ENCODE assay signal across 8 cellular contexts in genomic region chr3:31531465-31531991, GRCh38. TPM values are rescaled to one million over a fixed set of nuclear protein-coding genes. Genes with fewer than 3 reads are reported as not detected.
DNase-seq lines count a peak whose midpoint lies in the region; ATAC-seq and TF ChIP-seq lines count a peak whose summit lies in the region.

No MANE protein-coding gene starts in this region.

- H3K27ac Mint-ChIP-seq in central memory CD8-positive, alpha-beta T cell (ENCODE audit: low read depth) = peak overlapping the region; percentile 95
- H3K27ac Mint-ChIP-seq in naive B cell = peak overlapping the region in 5 of 6 donors; percentile 99 to 100 (median 99)

- in situ Hi-C loops in G401 (cut with HindIII; ENCODE audit: low sequenced_read_pairs) = no loop called here

- H3K4me1 Mint-ChIP-seq in central memory CD8-positive, alpha-beta T cell = peaks cover 18% of the 10 kb centered on the region
- peaks cover 20 to 26% (median 21%) of the 10 kb centered on the region in 3 donors for H3K4me1 Mint-ChIP-seq in naive B cell

- no peak for ATAC-seq in central memory CD8-positive, alpha-beta T cell (replicated peaks; ENCODE audit: extremely low read depth, poor library complexity, severe bottlenecking)
- ATAC-seq in naive B cell (ENCODE audit: low read depth in 2 of 2) (no peak), GM19351 (IDR thresholded peaks at IDR 0.05; ENCODE audit: unreplicated experiment) (no peak)

- no peaks in the 10 kb centered on the region for H3K27me3 Mint-ChIP-seq in central memory CD8-positive, alpha-beta T cell
- H3K27me3 Mint-ChIP-seq in naive B cell = no peaks in the 10 kb centered on the region

- H3K36me3 Mint-ChIP-seq in central memory CD8-positive, alpha-beta T cell (ENCODE audit: insufficient read depth) = peaks cover 24% of the 10 kb centered on the region
- H3K36me3 Mint-ChIP-seq in naive B cell = no peaks in the 10 kb centered on the region

- no peak for TF ChIP-seq CTCF in GM20000 (IDR thresholded peaks at IDR 0.05; ENCODE audit: extremely low read depth, missing control alignments)

- peak overlapping the region; percentile 93 for H3K4me3 Mint-ChIP-seq in central memory CD8-positive, alpha-beta T cell
- peak overlapping the region in 5 of 8 donors; percentile 96 to 98 (median 97) for H3K4me3 Mint-ChIP-seq in naive B cell

- DNase-seq in G401 (ENCODE audit: low spot score) (peak; percentile 21), MV-4-11 (lab: John Stamatoyannopoulos, UW) (peak; percentile 91), naive B cell (no peak), CD1c-positive myeloid dendritic cell (ENCODE audit: extremely low spot score) (no peak), GM20000 (ENCODE audit: low spot score) (no peak)
- DNase-seq in central memory CD8-positive, alpha-beta T cell (ENCODE audit: low spot score in 2 of 2) = no peak
- no peak for DNase-seq in stimulated activated CD4-positive, alpha-beta T cell treated with anti-CD3 and anti-CD28 coated beads, Interleukin-2, amount 100 ng/mL, for 48 hours

- no peaks in the 10 kb centered on the region for H3K9me3 Mint-ChIP-seq in central memory CD8-positive, alpha-beta T cell
- peaks cover 0 to 2% (median 0%) of the 10 kb centered on the region in 7 donors for H3K9me3 Mint-ChIP-seq in naive B cell

RNA-seq across cellular contexts. Expression of gene STT3B, which starts 1.2 kb away (rescaled TPM):
- 117 and 118 TPM in 2 replicates for total RNA-seq in G401 (2014; rRNA removed; shearing (Covaris generic))
- 10 to 100 TPM; 58.0 to 80.3 (median 67.7) TPM for polyA plus RNA-seq in naive B cell (ENCODE audit: low read depth in 6 of 6)

Comparison
In these comparisons a context has a peak if more than half of its experiments do, and no peak if none do; other contexts are left out.
1. DNase-seq: peak in G401 (single experiment) and MV-4-11 (single experiment); none in central memory CD8-positive, alpha-beta T cell (0 of 2), naive B cell (single experiment), CD1c-positive myeloid dendritic cell (single experiment), stimulated activated CD4-positive, alpha-beta T cell treated with anti-CD3 and anti-CD28 coated beads, Interleukin-2, amount 100 ng/mL, for 48 hours (0 of 2) and GM20000 (single experiment).